ENCODE assay signal across 1 cellular context in genomic region chr1:96651517-96651916, GRCh38.
TF ChIP-seq lines count a peak whose summit lies in the region.

No MANE protein-coding gene starts in this region.

TF ChIP-seq in HepG2, 621 proteins besides CTCF, POLR2A, EP300 and RAD21 (continued from another document):
- TF ChIP-seq ZNF292 (CRISPR knock-in tag; IDR thresholded peaks at IDR 0.05; ENCODE audit: borderline replicate concordance, low read depth), result peak; percentile 46; the same call in 1 of the 2 replicates
